In the genomic region with DNA sequence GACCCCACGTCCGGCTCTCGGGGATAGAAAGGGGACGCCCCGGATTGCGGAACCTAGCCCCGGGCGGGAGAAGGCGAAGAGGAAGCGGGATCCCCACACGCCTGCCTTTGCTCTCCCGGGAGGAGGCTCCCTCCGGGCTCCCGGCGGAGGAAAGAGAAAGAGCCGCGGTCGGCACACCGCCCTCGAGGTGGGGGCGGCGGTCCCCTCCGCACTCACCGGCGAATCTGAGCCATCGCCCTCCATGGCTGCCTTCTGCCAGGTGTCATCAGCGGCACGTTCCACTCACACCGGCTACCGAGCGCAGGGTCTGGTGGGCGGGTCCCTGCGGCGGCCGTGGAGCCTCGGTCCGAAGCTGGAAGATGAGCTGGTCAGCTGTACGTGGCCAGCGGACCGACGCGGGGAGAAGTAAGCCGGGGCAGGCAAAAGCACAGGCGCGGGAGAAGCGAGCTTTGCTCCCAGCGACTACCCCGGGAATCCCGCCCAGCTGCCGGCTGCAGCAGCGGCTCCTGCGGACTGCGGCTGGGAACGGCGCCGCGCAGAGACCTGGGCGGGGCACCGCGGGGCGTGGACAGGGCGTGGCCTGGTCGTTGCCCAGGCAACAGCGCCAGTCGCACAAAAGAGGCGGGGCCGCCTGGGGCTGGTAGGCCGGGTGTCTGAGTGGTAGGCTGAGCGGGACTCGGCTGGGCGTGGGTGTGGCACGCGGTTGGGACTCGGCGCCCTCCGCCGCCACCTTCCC, we compare ENCODE assay signal across 1 cellular context.
TF ChIP-seq lines count a peak whose summit lies in the region.

A gene with protein sequence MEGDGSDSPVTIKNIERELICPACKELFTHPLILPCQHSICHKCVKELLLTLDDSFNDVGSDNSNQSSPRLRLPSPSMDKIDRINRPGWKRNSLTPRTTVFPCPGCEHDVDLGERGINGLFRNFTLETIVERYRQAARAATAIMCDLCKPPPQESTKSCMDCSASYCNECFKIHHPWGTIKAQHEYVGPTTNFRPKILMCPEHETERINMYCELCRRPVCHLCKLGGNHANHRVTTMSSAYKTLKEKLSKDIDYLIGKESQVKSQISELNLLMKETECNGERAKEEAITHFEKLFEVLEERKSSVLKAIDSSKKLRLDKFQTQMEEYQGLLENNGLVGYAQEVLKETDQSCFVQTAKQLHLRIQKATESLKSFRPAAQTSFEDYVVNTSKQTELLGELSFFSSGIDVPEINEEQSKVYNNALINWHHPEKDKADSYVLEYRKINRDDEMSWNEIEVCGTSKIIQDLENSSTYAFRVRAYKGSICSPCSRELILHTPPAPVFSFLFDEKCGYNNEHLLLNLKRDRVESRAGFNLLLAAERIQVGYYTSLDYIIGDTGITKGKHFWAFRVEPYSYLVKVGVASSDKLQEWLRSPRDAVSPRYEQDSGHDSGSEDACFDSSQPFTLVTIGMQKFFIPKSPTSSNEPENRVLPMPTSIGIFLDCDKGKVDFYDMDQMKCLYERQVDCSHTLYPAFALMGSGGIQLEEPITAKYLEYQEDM (minus strand): TSS at position 517 of the 736 bp plus-strand sequence. CDS start 274 bp downstream, at position 243.

TF ChIP-seq in HepG2, 621 proteins besides CTCF, POLR2A, EP300 and RAD21 (continued from another document and continues in another):
- TF ChIP-seq, protein P1, sequence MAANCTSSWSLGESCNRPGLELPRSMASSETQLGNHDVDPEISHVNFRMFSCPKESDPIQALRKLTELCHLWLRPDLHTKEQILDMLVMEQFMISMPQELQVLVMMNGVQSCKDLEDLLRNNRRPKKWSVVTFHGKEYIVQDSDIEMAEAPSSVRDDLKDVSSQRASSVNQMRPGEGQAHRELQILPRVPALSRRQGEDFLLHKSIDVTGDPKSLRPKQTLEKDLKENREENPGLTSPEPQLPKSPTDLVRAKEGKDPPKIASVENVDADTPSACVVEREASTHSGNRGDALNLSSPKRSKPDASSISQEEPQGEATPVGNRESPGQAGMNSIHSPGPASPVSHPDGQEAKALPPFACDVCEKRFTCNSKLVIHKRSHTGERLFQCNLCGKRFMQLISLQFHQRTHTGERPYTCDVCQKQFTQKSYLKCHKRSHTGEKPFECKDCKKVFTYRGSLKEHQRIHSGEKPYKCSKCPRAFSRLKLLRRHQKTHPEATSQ (CRISPR knock-in tag; IDR thresholded peaks at IDR 0.05; ENCODE audit: borderline replicate concordance) = peak; percentile 78; the same call in 1 of the 2 replicates
- TF ChIP-seq, protein P2, sequence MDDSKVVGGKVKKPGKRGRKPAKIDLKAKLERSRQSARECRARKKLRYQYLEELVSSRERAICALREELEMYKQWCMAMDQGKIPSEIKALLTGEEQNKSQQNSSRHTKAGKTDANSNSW (CRISPR knock-in tag; IDR thresholded peaks at IDR 0.05; ENCODE audit: borderline replicate concordance) = no peak
- TF ChIP-seq ZSCAN29 (CRISPR knock-in tag; conservative IDR thresholded peaks at IDR 0.05) = 0 out of 2 replicates have a peak, but pooled peaks have one; percentile 54
- TF ChIP-seq SRSF4 (IDR thresholded peaks at IDR 0.05; ENCODE audit: low read depth, low read length, poor library complexity, severe bottlenecking) = no peak
- TF ChIP-seq SYNCRIP (IDR thresholded peaks at IDR 0.05; ENCODE audit: insufficient read depth, low read depth, low read length) = no peak
- TF ChIP-seq ARNTL (CRISPR knock-in tag; IDR thresholded peaks at IDR 0.05) = 0 out of 2 replicates have a peak, but pooled peaks have one; percentile 17
- TF ChIP-seq SAP130 (CRISPR knock-in tag; IDR thresholded peaks at IDR 0.05; ENCODE audit: low read depth) = peak; percentile 90
- TF ChIP-seq NFRKB (IDR thresholded peaks at IDR 0.05) = no peak
- TF ChIP-seq GATAD1 (CRISPR knock-in tag; IDR thresholded peaks at IDR 0.05) = peak; percentile 42; the same call in 1 of the 2 replicates
- TF ChIP-seq, protein P3, sequence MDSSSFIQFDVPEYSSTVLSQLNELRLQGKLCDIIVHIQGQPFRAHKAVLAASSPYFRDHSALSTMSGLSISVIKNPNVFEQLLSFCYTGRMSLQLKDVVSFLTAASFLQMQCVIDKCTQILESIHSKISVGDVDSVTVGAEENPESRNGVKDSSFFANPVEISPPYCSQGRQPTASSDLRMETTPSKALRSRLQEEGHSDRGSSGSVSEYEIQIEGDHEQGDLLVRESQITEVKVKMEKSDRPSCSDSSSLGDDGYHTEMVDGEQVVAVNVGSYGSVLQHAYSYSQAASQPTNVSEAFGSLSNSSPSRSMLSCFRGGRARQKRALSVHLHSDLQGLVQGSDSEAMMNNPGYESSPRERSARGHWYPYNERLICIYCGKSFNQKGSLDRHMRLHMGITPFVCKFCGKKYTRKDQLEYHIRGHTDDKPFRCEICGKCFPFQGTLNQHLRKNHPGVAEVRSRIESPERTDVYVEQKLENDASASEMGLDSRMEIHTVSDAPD (CRISPR knock-in tag; IDR thresholded peaks at IDR 0.05) = peak; percentile 60; the same call in 1 of the 2 replicates
- TF ChIP-seq, protein P4, sequence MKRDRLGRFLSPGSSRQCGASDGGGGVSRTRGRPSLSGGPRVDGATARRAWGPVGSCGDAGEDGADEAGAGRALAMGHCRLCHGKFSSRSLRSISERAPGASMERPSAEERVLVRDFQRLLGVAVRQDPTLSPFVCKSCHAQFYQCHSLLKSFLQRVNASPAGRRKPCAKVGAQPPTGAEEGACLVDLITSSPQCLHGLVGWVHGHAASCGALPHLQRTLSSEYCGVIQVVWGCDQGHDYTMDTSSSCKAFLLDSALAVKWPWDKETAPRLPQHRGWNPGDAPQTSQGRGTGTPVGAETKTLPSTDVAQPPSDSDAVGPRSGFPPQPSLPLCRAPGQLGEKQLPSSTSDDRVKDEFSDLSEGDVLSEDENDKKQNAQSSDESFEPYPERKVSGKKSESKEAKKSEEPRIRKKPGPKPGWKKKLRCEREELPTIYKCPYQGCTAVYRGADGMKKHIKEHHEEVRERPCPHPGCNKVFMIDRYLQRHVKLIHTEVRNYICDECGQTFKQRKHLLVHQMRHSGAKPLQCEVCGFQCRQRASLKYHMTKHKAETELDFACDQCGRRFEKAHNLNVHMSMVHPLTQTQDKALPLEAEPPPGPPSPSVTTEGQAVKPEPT (CRISPR knock-in tag; IDR thresholded peaks at IDR 0.05; ENCODE audit: low read depth) = no peak
- TF ChIP-seq, protein P5, sequence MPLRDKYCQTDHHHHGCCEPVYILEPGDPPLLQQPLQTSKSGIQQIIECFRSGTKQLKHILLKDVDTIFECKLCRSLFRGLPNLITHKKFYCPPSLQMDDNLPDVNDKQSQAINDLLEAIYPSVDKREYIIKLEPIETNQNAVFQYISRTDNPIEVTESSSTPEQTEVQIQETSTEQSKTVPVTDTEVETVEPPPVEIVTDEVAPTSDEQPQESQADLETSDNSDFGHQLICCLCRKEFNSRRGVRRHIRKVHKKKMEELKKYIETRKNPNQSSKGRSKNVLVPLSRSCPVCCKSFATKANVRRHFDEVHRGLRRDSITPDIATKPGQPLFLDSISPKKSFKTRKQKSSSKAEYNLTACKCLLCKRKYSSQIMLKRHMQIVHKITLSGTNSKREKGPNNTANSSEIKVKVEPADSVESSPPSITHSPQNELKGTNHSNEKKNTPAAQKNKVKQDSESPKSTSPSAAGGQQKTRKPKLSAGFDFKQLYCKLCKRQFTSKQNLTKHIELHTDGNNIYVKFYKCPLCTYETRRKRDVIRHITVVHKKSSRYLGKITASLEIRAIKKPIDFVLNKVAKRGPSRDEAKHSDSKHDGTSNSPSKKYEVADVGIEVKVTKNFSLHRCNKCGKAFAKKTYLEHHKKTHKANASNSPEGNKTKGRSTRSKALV (CRISPR knock-in tag; IDR thresholded peaks at IDR 0.05) = peak; percentile 73; the same call in 1 of the 2 replicates
- 0 out of 2 replicates have a peak, but pooled peaks have one; percentile 11 for TF ChIP-seq ELF3 (CRISPR knock-in tag; IDR thresholded peaks at IDR 0.05)
- TF ChIP-seq HDAC6 (IDR thresholded peaks at IDR 0.05; ENCODE audit: low read depth, low read length) = no peak
- TF ChIP-seq ZNF891 (CRISPR knock-in tag; IDR thresholded peaks at IDR 0.05) = peak; percentile 65; the same call in 1 of the 2 replicates
- no peak; the same call in 1 of the 2 replicates for TF ChIP-seq ZFY (CRISPR knock-in tag; IDR thresholded peaks at IDR 0.05)
- TF ChIP-seq JUN (CRISPR knock-in tag; IDR thresholded peaks at IDR 0.05) = no peak
- TF ChIP-seq SP2 (CRISPR knock-in tag; IDR thresholded peaks at IDR 0.05) = no peak; the same call in 1 of the 2 replicates
- no peak for TF ChIP-seq HOXA3 (CRISPR knock-in tag; IDR thresholded peaks at IDR 0.05)
- TF ChIP-seq, protein P6, sequence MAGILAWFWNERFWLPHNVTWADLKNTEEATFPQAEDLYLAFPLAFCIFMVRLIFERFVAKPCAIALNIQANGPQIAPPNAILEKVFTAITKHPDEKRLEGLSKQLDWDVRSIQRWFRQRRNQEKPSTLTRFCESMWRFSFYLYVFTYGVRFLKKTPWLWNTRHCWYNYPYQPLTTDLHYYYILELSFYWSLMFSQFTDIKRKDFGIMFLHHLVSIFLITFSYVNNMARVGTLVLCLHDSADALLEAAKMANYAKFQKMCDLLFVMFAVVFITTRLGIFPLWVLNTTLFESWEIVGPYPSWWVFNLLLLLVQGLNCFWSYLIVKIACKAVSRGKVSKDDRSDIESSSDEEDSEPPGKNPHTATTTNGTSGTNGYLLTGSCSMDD (CRISPR knock-in tag; IDR thresholded peaks at IDR 0.05) = no peak
- peak; percentile 58; the same call in 1 of the 2 replicates for TF ChIP-seq DNMT3B (CRISPR knock-in tag; conservative IDR thresholded peaks at IDR 0.05)
- TF ChIP-seq RNF2 (conservative IDR thresholded peaks at IDR 0.05; ENCODE audit: low read depth) = 0 out of 2 replicates have a peak, but pooled peaks have one; percentile 71
- TF ChIP-seq, protein P7, sequence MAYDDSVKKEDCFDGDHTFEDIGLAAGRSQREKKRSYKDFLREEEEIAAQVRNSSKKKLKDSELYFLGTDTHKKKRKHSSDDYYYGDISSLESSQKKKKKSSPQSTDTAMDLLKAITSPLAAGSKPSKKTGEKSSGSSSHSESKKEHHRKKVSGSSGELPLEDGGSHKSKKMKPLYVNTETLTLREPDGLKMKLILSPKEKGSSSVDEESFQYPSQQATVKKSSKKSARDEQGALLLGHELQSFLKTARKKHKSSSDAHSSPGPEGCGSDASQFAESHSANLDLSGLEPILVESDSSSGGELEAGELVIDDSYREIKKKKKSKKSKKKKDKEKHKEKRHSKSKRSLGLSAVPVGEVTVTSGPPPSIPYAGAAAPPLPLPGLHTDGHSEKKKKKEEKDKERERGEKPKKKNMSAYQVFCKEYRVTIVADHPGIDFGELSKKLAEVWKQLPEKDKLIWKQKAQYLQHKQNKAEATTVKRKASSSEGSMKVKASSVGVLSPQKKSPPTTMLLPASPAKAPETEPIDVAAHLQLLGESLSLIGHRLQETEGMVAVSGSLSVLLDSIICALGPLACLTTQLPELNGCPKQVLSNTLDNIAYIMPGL (CRISPR knock-in tag; IDR thresholded peaks at IDR 0.05; ENCODE audit: borderline replicate concordance in 1 of 2, low read depth in 1 of 2) = peak in 1 of 2 experiments; percentile 68; a peak in 2 of 4 replicates
- TF ChIP-seq ZNF792 (CRISPR knock-in tag; IDR thresholded peaks at IDR 0.05) = 0 out of 2 replicates have a peak, but pooled peaks have one; percentile 42
- TF ChIP-seq ZNF713 (CRISPR knock-in tag; IDR thresholded peaks at IDR 0.05) = 0 out of 2 replicates have a peak, but pooled peaks have one; percentile 55
- TF ChIP-seq, protein P8, sequence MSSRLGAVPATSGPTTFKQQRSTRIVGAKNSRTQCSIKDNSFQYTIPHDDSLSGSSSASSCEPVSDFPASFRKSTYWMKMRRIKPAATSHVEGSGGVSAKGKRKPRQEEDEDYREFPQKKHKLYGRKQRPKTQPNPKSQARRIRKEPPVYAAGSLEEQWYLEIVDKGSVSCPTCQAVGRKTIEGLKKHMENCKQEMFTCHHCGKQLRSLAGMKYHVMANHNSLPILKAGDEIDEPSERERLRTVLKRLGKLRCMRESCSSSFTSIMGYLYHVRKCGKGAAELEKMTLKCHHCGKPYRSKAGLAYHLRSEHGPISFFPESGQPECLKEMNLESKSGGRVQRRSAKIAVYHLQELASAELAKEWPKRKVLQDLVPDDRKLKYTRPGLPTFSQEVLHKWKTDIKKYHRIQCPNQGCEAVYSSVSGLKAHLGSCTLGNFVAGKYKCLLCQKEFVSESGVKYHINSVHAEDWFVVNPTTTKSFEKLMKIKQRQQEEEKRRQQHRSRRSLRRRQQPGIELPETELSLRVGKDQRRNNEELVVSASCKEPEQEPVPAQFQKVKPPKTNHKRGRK (CRISPR knock-in tag; IDR thresholded peaks at IDR 0.05) = no peak
- no peak for TF ChIP-seq FOXP1 (IDR thresholded peaks at IDR 0.05)
- no peak for TF ChIP-seq FOXP1 (CRISPR knock-in tag; IDR thresholded peaks at IDR 0.05)
- TF ChIP-seq, protein P9, sequence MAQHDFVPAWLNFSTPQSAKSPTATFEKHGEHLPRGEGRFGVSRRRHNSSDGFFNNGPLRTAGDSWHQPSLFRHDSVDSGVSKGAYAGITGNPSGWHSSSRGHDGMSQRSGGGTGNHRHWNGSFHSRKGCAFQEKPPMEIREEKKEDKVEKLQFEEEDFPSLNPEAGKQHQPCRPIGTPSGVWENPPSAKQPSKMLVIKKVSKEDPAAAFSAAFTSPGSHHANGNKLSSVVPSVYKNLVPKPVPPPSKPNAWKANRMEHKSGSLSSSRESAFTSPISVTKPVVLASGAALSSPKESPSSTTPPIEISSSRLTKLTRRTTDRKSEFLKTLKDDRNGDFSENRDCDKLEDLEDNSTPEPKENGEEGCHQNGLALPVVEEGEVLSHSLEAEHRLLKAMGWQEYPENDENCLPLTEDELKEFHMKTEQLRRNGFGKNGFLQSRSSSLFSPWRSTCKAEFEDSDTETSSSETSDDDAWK (CRISPR knock-in tag; IDR thresholded peaks at IDR 0.05) = no peak
- TF ChIP-seq ZNF263 (CRISPR knock-in tag; IDR thresholded peaks at IDR 0.05) = no peak
- no peak for TF ChIP-seq ZNF354B (CRISPR knock-in tag; IDR thresholded peaks at IDR 0.05)
- no peak for TF ChIP-seq WIZ (CRISPR knock-in tag; IDR thresholded peaks at IDR 0.05)
- TF ChIP-seq ZNF788 (CRISPR knock-in tag; IDR thresholded peaks at IDR 0.05; ENCODE audit: borderline replicate concordance) = peak; percentile 77; the same call in 1 of the 2 replicates
- TF ChIP-seq SP4 (CRISPR knock-in tag; IDR thresholded peaks at IDR 0.05) = peak; percentile 93
- no peak for TF ChIP-seq NFIB (CRISPR knock-in tag; IDR thresholded peaks at IDR 0.05; ENCODE audit: borderline replicate concordance)
- TF ChIP-seq, protein P10, sequence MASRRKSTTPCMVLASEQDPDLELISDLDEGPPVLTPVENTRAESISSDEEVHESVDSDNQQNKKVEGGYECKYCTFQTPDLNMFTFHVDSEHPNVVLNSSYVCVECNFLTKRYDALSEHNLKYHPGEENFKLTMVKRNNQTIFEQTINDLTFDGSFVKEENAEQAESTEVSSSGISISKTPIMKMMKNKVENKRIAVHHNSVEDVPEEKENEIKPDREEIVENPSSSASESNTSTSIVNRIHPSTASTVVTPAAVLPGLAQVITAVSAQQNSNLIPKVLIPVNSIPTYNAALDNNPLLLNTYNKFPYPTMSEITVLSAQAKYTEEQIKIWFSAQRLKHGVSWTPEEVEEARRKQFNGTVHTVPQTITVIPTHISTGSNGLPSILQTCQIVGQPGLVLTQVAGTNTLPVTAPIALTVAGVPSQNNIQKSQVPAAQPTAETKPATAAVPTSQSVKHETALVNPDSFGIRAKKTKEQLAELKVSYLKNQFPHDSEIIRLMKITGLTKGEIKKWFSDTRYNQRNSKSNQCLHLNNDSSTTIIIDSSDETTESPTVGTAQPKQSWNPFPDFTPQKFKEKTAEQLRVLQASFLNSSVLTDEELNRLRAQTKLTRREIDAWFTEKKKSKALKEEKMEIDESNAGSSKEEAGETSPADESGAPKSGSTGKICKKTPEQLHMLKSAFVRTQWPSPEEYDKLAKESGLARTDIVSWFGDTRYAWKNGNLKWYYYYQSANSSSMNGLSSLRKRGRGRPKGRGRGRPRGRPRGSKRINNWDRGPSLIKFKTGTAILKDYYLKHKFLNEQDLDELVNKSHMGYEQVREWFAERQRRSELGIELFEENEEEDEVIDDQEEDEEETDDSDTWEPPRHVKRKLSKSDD (CRISPR knock-in tag; IDR thresholded peaks at IDR 0.05; ENCODE audit: low read depth) = no peak
- TF ChIP-seq BHLHE40 (IDR thresholded peaks at IDR 0.05; ENCODE audit: low read length) = no peak; the same call in 1 of the 2 replicates
